In genomic region chr7:131071786-131072504, GRCh38 we compare ENCODE assay signal across 8 cellular contexts.
DNase-seq lines count a peak whose midpoint lies in the region; ATAC-seq and TF ChIP-seq lines count a peak whose summit lies in the region.

No MANE protein-coding gene starts in this region.

- H3K4me3 ChIP-seq in OCI-LY1 (ENCODE audit: low read depth, low read length, poor library complexity, severe bottlenecking), result no peak overlapping the region

- ATAC-seq in memory B cell (ENCODE audit: low read depth) (no peak), GM19328 (IDR thresholded peaks at IDR 0.05; ENCODE audit: unreplicated experiment) (no peak), HG02885 (IDR thresholded peaks at IDR 0.05; ENCODE audit: poor library complexity, unreplicated experiment) (no peak)

- peaks cover 16% of the 10 kb centered on the region for H3K36me3 Mint-ChIP-seq in memory B cell

- H4K20me1 ChIP-seq in OCI-LY1 (ENCODE audit: insufficient read depth, low read length), result no peaks in the 10 kb centered on the region

- DNase-seq in SIG-M5 treated with dmso at 0.1 percent for 504 hours (lab: John Stamatoyannopoulos, UW; ENCODE audit: unreplicated experiment) (peak; percentile 16), SIG-M5 (lab: John Stamatoyannopoulos, UW) (no peak), caudate nucleus (lab: John Stamatoyannopoulos, UW) (peak in 5 of 61 donors; percentile 24 to 33 (median 26)), memory B cell (ENCODE audit: low spot score in 2 of 2) (peak in 1 of 2 donors; percentile 16), HPDE6-E6E7 (ENCODE audit: extremely low spot score) (no peak)

- peaks cover 52% of the 10 kb centered on the region for H3K4me1 Mint-ChIP-seq in memory B cell

- peaks cover 65% of the 10 kb centered on the region for H3K36me3 ChIP-seq in OCI-LY1 (ENCODE audit: insufficient read depth, low read length)

- H2AFZ ChIP-seq in OCI-LY1 (ENCODE audit: low read length), result no peak overlapping the region

- H3K27me3 ChIP-seq in OCI-LY1 (ENCODE audit: insufficient read depth, low read length), result no peaks in the 10 kb centered on the region

- no peak overlapping the region for H3K4me3 Mint-ChIP-seq in memory B cell

- H3K79me2 ChIP-seq in OCI-LY1 (ENCODE audit: insufficient read depth, low read length), result peaks cover 83% of the 10 kb centered on the region

- no peaks in the 10 kb centered on the region for H3K9me3 Mint-ChIP-seq in memory B cell

- H3K27ac ChIP-seq in OCI-LY1 (ENCODE audit: low read depth, low read length, poor library complexity, severe bottlenecking) (peak overlapping the region; percentile 28), caudate nucleus (ENCODE audit: low read depth, low read length) (peak overlapping the region; percentile 12)

- no peak overlapping the region for H3K4me2 ChIP-seq in OCI-LY1 (ENCODE audit: low read length)

- no peaks in the 10 kb centered on the region for H3K27me3 Mint-ChIP-seq in memory B cell

- peaks cover 13% of the 10 kb centered on the region; the same call in 1 of the 2 replicates for H3K9me3 ChIP-seq in OCI-LY1 (ENCODE audit: low read length)

- no peak overlapping the region for H3K9ac ChIP-seq in OCI-LY1 (ENCODE audit: low read length)

- peak; percentile 57; the same call in 1 of the 2 replicates for TF ChIP-seq CTCF in OCI-LY1 (IDR thresholded peaks at IDR 0.05; ENCODE audit: low read length)

- H3F3A ChIP-seq in OCI-LY1 (ENCODE audit: insufficient read depth, low read length), result 0 out of 2 replicates have a peak, but pooled peaks cover 2% of the 10 kb centered on the region

- H3K27ac Mint-ChIP-seq in memory B cell, result peak overlapping the region; percentile 63

- H3K4me1 ChIP-seq in OCI-LY1 (ENCODE audit: insufficient read depth, low read length, severe bottlenecking), result peaks cover 58% of the 10 kb centered on the region

- H3K9me2 ChIP-seq in OCI-LY1 (ENCODE audit: low read depth, low read length), result no peaks in the 10 kb centered on the region
